In the genomic region with DNA sequence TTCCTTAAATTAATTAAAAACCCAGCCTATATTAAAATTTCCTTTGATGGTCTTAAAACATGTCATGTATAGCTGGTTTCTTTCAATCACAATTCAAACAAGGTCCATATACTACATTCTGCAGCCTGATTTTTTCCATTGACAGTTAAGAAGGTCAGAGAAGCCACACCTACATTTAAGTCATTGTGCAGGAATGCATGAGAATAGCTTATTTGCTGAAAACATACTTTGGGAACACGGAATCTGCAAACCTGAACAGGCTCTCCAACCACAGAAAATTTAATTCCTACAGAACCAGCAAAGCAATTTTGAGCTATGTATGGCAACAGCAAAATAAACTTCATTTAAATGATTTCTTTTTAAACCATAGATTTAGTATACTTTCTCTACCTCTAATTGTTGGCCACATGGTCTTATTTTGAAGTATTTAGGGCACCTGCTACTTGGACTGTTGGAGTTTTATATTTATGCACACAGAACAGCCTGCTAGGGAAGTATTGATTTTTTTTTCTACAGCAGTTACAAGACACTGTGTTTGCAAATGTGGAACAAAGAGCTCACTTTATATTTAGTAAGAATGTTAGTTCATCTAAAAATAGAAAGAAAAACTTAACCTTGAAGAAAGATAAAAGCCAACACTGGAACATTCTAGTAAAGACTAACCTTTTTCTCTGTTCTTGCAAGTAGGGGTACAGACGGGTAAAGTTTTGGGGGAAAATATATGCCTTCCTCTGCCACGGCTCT, we compare ENCODE assay signal across 15 cellular contexts.
DNase-seq lines count a peak whose midpoint lies in the region; ATAC-seq and TF ChIP-seq lines count a peak whose summit lies in the region.
"Had no signal": no experiment of that assay in that cellular context is flagged by ENCODE, and none has a peak within 500 bp of the region (broad histone marks: within the 10 kb centered on the region; RNA-seq: fewer than 3 reads in every experiment).

No MANE protein-coding gene starts in this region.

- H3K4me1 ChIP-seq in foreskin keratinocyte (peaks cover 12% of the 10 kb centered on the region), esophagus muscularis mucosa (peaks cover 0 to 11% (median 8%) of the 10 kb centered on the region in 4 donors)
- H3K4me1 ChIP-seq: adrenal gland had no signal

- peaks cover 0 to 13% (median 0%) of the 10 kb centered on the region in 4 donors for H3K36me3 ChIP-seq in esophagus muscularis mucosa
- H3K36me3 ChIP-seq: adrenal gland had no signal

- TF ChIP-seq CTCF in foreskin keratinocyte (conservative IDR thresholded peaks at IDR 0.05) = no peak
- no peak for TF ChIP-seq CTCF in esophagus muscularis mucosa (IDR thresholded peaks at IDR 0.05)

- no peaks in the 10 kb centered on the region for H3K27me3 ChIP-seq in foreskin keratinocyte
- H3K27me3 ChIP-seq in esophagus muscularis mucosa = no peaks in the 10 kb centered on the region
- H3K27me3 ChIP-seq: adrenal gland had no signal

- H3K9me3 ChIP-seq in esophagus muscularis mucosa = peaks cover 0 to 13% (median 11%) of the 10 kb centered on the region in 4 donors
- H3K9me3 ChIP-seq: adrenal gland had no signal

- TF ChIP-seq POLR2A in esophagus muscularis mucosa (IDR thresholded peaks at IDR 0.05; ENCODE audit: low read depth) = no peak

- intact Hi-C loops in esophagus muscularis mucosa (cut with DNase I) = no loop called here

- peak; percentile 39 for DNase-seq in NCI-H2107 treated with DMSO at 0.1 percent for 48 hours (lab: John Stamatoyannopoulos, UW; ENCODE audit: unreplicated experiment)
- no peak for DNase-seq in NCI-H2107 (lab: John Stamatoyannopoulos, UW)
- DNase-seq in amniotic epithelial cell (ENCODE audit: low read depth) = peak; percentile 61
- peak; percentile 32 to 72 for DNase-seq in foreskin keratinocyte
- DNase-seq in superior temporal gyrus (ENCODE audit: extremely low spot score) = peak; percentile 48
- no peak for DNase-seq in esophagus muscularis mucosa (ENCODE audit: extremely low spot score)
- DNase-seq: 8988T; adrenal gland; effector memory CD8-positive, alpha-beta T cell; glutamatergic neuron; H9; left colon; natural killer cell had no signal

- WGBS in esophagus muscularis mucosa = 90% methylated on average over 3 of the region's 3 CpGs

- ATAC-seq in foreskin keratinocyte (peak; percentile 65), GM18907 (IDR thresholded peaks at IDR 0.05; ENCODE audit: unreplicated experiment) (no peak), HG03280 (IDR thresholded peaks at IDR 0.05; ENCODE audit: unreplicated experiment) (no peak)
- ATAC-seq: effector memory CD8-positive, alpha-beta T cell; left colon; natural killer cell had no signal

- no peak overlapping the region for H3K4me3 ChIP-seq in esophagus muscularis mucosa
- H3K4me3 ChIP-seq: adrenal gland had no signal

- no peak for TF ChIP-seq EP300 in esophagus muscularis mucosa (IDR thresholded peaks at IDR 0.05)

- H3K27ac ChIP-seq in foreskin keratinocyte = no peak overlapping the region
- no peak overlapping the region for H3K27ac ChIP-seq in esophagus muscularis mucosa (replicated peaks in 1 of 4)
- H3K27ac ChIP-seq: adrenal gland had no signal

Comparison
In these comparisons a context has a peak if more than half of its experiments do, and no peak if none do; other contexts are left out.
1. DNase-seq: peak in NCI-H2107 treated with DMSO at 0.1 percent for 48 hours (single experiment), amniotic epithelial cell (single experiment), foreskin keratinocyte (2 of 2) and superior temporal gyrus (single experiment); none in NCI-H2107 (single experiment) and esophagus muscularis mucosa (single experiment).